Comparison of ENCODE assay signal across 1 cellular context in the genomic region with DNA sequence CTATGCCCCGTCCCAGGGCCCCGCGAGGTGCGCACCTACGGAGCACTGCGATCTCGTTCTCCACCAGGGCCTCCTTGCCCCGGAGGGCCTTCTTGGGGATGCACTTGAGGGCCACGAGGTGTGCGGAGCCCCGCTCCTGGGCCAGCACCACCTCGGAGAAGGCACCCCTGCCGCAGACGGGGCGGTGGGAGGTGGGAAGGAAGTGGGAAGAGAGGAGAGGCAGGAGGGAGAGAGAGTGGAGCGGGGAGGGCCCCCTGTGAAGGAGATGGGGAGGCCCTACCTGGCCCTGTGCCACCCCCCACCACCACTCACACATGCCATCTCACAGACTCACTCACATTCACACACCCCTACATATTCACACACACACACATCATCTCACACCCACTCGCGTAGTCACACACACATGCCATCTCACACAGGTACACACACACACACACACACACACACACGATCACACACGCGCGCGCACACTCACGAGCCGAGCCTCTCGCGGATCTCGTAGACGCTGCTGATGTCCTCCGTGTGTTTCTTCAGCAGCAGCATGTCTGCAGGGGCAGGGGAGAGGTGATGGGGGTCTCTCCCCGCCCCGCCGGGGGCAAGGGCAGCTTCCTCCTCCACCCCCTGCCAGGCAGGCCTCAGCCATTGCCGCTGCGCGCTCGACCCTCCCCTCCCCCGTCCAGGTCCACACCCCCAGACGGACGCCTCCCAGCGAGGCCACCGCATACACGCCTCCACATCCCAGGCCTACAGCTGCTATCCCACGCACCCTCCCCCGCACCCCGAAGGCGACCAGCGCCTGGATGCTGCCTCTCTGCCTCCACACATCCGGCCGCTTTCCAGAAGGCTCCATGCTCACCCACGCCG.
TF ChIP-seq lines count a peak whose summit lies in the region.

No MANE protein-coding gene starts in this region.

TF ChIP-seq in IMR-90, 13 proteins besides CTCF, POLR2A, EP300 and RAD21:
- TF ChIP-seq NFE2L2 (IDR thresholded peaks at IDR 0.05; ENCODE audit: low read depth, low read length): no peak
- TF ChIP-seq, protein P1, sequence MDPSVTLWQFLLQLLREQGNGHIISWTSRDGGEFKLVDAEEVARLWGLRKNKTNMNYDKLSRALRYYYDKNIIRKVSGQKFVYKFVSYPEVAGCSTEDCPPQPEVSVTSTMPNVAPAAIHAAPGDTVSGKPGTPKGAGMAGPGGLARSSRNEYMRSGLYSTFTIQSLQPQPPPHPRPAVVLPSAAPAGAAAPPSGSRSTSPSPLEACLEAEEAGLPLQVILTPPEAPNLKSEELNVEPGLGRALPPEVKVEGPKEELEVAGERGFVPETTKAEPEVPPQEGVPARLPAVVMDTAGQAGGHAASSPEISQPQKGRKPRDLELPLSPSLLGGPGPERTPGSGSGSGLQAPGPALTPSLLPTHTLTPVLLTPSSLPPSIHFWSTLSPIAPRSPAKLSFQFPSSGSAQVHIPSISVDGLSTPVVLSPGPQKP (IDR thresholded peaks at IDR 0.05; ENCODE audit: borderline replicate concordance, low read depth, low read length): no peak
- TF ChIP-seq CEBPB (IDR thresholded peaks at IDR 0.05; ENCODE audit: low read depth, low read length): no peak
- TF ChIP-seq BHLHE40 (IDR thresholded peaks at IDR 0.05; ENCODE audit: low read depth, low read length): no peak
- no peak for TF ChIP-seq MAZ (IDR thresholded peaks at IDR 0.05; ENCODE audit: borderline replicate concordance, low read depth, low read length)
- TF ChIP-seq MAFK (IDR thresholded peaks at IDR 0.05; ENCODE audit: low read depth, low read length): no peak
- TF ChIP-seq, protein P2, sequence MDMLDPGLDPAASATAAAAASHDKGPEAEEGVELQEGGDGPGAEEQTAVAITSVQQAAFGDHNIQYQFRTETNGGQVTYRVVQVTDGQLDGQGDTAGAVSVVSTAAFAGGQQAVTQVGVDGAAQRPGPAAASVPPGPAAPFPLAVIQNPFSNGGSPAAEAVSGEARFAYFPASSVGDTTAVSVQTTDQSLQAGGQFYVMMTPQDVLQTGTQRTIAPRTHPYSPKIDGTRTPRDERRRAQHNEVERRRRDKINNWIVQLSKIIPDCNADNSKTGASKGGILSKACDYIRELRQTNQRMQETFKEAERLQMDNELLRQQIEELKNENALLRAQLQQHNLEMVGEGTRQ (IDR thresholded peaks at IDR 0.05; ENCODE audit: low read depth, low read length): no peak
- TF ChIP-seq SMC3 (IDR thresholded peaks at IDR 0.05; ENCODE audit: low read depth, low read length): no peak
- TF ChIP-seq MXI1 (IDR thresholded peaks at IDR 0.05; ENCODE audit: borderline replicate concordance, low read depth, low read length): no peak
- no peak for TF ChIP-seq FOS (IDR thresholded peaks at IDR 0.05; ENCODE audit: low read depth, low read length)
- TF ChIP-seq RCOR1 (IDR thresholded peaks at IDR 0.05; ENCODE audit: insufficient replicate concordance, low read length): no peak
- no peak for TF ChIP-seq CHD1 (IDR thresholded peaks at IDR 0.05; ENCODE audit: low read depth, low read length)
- no peak for TF ChIP-seq RFX5 (IDR thresholded peaks at IDR 0.05; ENCODE audit: low read depth, low read length)
